ENCODE assay signal across 15 cellular contexts in genomic region chr9:12666813-12667212, GRCh38. TPM values are rescaled to one million over a fixed set of nuclear protein-coding genes. Genes with fewer than 3 reads are reported as not detected.
DNase-seq lines count a peak whose midpoint lies in the region; ATAC-seq and TF ChIP-seq lines count a peak whose summit lies in the region.
"Had no signal": no experiment of that assay in that cellular context is flagged by ENCODE, and none has a peak within 500 bp of the region (broad histone marks: within the 10 kb centered on the region; RNA-seq: fewer than 3 reads in every experiment).

No MANE protein-coding gene starts in this region.

- no peaks in the 10 kb centered on the region for H3K27me3 Mint-ChIP-seq in mesothelial cell of epicardium (ENCODE audit: low read depth)
- H3K27me3 Mint-ChIP-seq: activated CD4-positive, alpha-beta T cell treated with anti-CD3 and anti-CD28 coated beads for 36 hours had no signal

- no peaks in the 10 kb centered on the region for H3K36me3 Mint-ChIP-seq in mesothelial cell of epicardium

- no peaks in the 10 kb centered on the region for H3K79me2 ChIP-seq in HCT116 (ENCODE audit: insufficient read depth, low read length)

- no TSS peak for BruUV-seq in HCT116 (replicated peaks; lab: Mats Ljungman, UMichigan)

- POLR2A ChIA-PET in BJ (lab: Charles Lee) (no interaction called here), HCT116 (lab: Charles Lee) (no interaction called here)

- peak; percentile 35 for TF ChIP-seq CTCF in BJ (IDR thresholded peaks at IDR 0.05; ENCODE audit: insufficient read depth, low read depth, low read length)
- TF ChIP-seq CTCF in HCT116 (IDR thresholded peaks at IDR 0.05 in 2 of 3, conservative IDR thresholded peaks at IDR 0.05 in 1 of 3; ENCODE audit: borderline replicate concordance in 1 of 3, insufficient read depth in 1 of 3, low read depth in 2 of 3, low read length in 2 of 3) = peak in 1 of 3 experiments; percentile 59; a peak in 3 of 6 replicates
- TF ChIP-seq CTCF in mesothelial cell of epicardium (IDR thresholded peaks at IDR 0.05; ENCODE audit: unreplicated experiment) = no peak

- peak; percentile 74 for ATAC-seq in HCT116
- ATAC-seq: activated CD4-positive, alpha-beta T cell treated with anti-CD3 and anti-CD28 coated beads for 36 hours; left colon had no signal

- no peak overlapping the region for H3K27ac ChIP-seq in HCT116 (ENCODE audit: low read depth, low read length)
- H3K27ac ChIP-seq: thoracic aorta had no signal

- H3K9me2 ChIP-seq in HCT116 (ENCODE audit: insufficient read depth) = no peaks in the 10 kb centered on the region

- no peaks in the 10 kb centered on the region for H3K4me1 ChIP-seq in HCT116 (ENCODE audit: control insufficient read depth in 1 of 2, insufficient read depth in 2 of 2, low read length in 2 of 2)

- CTCF ChIA-PET in BJ (lab: Yijun Ruan, JAX) (no interaction called here), HCT116 (lab: Charles Lee) (no interaction called here)

- H3K4me3 ChIP-seq in BJ (ENCODE audit: low read depth, low read length) (no peak overlapping the region), HCT116 (replicated peaks in 1 of 2; ENCODE audit: low read depth in 1 of 2, low read length in 2 of 2) (no peak overlapping the region)
- H3K4me3 ChIP-seq: thoracic aorta had no signal

- no peak overlapping the region for H3K9ac ChIP-seq in HCT116 (ENCODE audit: low read length)

- H3K4me1 Mint-ChIP-seq in mesothelial cell of epicardium = no peaks in the 10 kb centered on the region
- H3K4me1 Mint-ChIP-seq: activated CD4-positive, alpha-beta T cell treated with anti-CD3 and anti-CD28 coated beads for 36 hours; nephron had no signal

- H3K9me3 Mint-ChIP-seq in mesothelial cell of epicardium = peaks cover 25% of the 10 kb centered on the region
- H3K9me3 Mint-ChIP-seq: nephron had no signal

- RAD21 ChIA-PET in HCT116 (lab: Charles Lee; ENCODE audit: low non-redundant PET in 1 of 2, low total read pairs in 2 of 2, uncharacterized antibody in 2 of 2, unreplicated experiment in 2 of 2) = no interaction called here

- H3K27me3 ChIP-seq in BJ (ENCODE audit: control insufficient read depth, insufficient read depth, low read length) = no peaks in the 10 kb centered on the region
- H3K27me3 ChIP-seq in HCT116 (ENCODE audit: insufficient read depth, low read length) = no peaks in the 10 kb centered on the region

- TF ChIP-seq POLR2A in HCT116 (IDR thresholded peaks at IDR 0.05; ENCODE audit: borderline replicate concordance, extremely low read depth, insufficient read depth, insufficient read length) = no peak

- DNase-seq in BJ (ENCODE audit: low read depth) (no peak), HCT116 (ENCODE audit: low read depth, low spot score) (no peak), SK-MEL-5 (ENCODE audit: low read depth, low spot score) (peak; percentile 90), foreskin melanocyte (peak; percentile 73), NCI-H2227 (lab: John Stamatoyannopoulos, UW; ENCODE audit: unreplicated experiment) (no peak), mesothelial cell of epicardium (ENCODE audit: low spot score in 2 of 2, unreplicated experiment in 2 of 2) (no peak), globus pallidus (ENCODE audit: low spot score) (no peak)
- DNase-seq in stimulated activated CD4-positive, alpha-beta T cell treated with anti-CD3 and anti-CD28 coated beads, Interleukin-4, amount 100 ng/mL, for 4 hours = no peak
- DNase-seq: activated CD4-positive, alpha-beta T cell treated with anti-CD3 and anti-CD28 coated beads for 36 hours; GOT3; left colon; NCI-H1417; NK-92 treated with Interleukin-12 subunit alpha and Interleukin-12 subunit beta, amount 100 ng/mL, for 24 hours had no signal

- no peak overlapping the region for H3K27ac Mint-ChIP-seq in mesothelial cell of epicardium
- H3K27ac Mint-ChIP-seq: activated CD4-positive, alpha-beta T cell treated with anti-CD3 and anti-CD28 coated beads for 36 hours; nephron had no signal

- H3K4me2 ChIP-seq in HCT116 (ENCODE audit: low read length) = no peak overlapping the region

- intact Hi-C loops in HCT116 (cut with micrococcal nuclease) = no loop called here

- peak; percentile 34; the same call in 1 of the 2 replicates for TF ChIP-seq RAD21 in HCT116 (IDR thresholded peaks at IDR 0.05; ENCODE audit: low read depth)

- H3K4me3 Mint-ChIP-seq in mesothelial cell of epicardium = no peak overlapping the region
- H3K4me3 Mint-ChIP-seq: activated CD4-positive, alpha-beta T cell treated with anti-CD3 and anti-CD28 coated beads for 36 hours; nephron had no signal

- H3K36me3 ChIP-seq in BJ (ENCODE audit: control insufficient read depth, insufficient read depth, low read length) (no peaks in the 10 kb centered on the region), HCT116 (ENCODE audit: control insufficient read depth in 1 of 2, insufficient read depth in 2 of 2, low read length in 2 of 2) (no peaks in the 10 kb centered on the region)
- H3K36me3 ChIP-seq: thoracic aorta had no signal

- H4K20me1 ChIP-seq in HCT116 (ENCODE audit: insufficient read depth) = no peaks in the 10 kb centered on the region

- H2AFZ ChIP-seq in HCT116 (ENCODE audit: low read depth, low read length, poor library complexity, severe bottlenecking) = no peak overlapping the region

- in situ Hi-C loops in SK-MEL-5 (cut with HindIII; ENCODE audit: low pct_unique_long_range_greater_than_20kb, low sequenced_read_pairs) = no loop called here

- no peaks in the 10 kb centered on the region for H3K9me3 ChIP-seq in HCT116 (ENCODE audit: control insufficient read depth in 1 of 2, insufficient read depth in 1 of 2, low read depth in 1 of 2, low read length in 2 of 2)
- H3K9me3 ChIP-seq: thoracic aorta had no signal

TF ChIP-seq in HCT116, 20 proteins besides CTCF, POLR2A, EP300 and RAD21:
- TF ChIP-seq FOSL1 (IDR thresholded peaks at IDR 0.05; ENCODE audit: low read depth) (no peak), SIN3A (IDR thresholded peaks at IDR 0.05; ENCODE audit: low read depth) (no peak), ELF1 (IDR thresholded peaks at IDR 0.05; ENCODE audit: borderline replicate concordance, low read depth) (no peak), ZFX (IDR thresholded peaks at IDR 0.05) (no peak), SRF (IDR thresholded peaks at IDR 0.05; ENCODE audit: low read depth) (no peak)
- TF ChIP-seq, protein P1, sequence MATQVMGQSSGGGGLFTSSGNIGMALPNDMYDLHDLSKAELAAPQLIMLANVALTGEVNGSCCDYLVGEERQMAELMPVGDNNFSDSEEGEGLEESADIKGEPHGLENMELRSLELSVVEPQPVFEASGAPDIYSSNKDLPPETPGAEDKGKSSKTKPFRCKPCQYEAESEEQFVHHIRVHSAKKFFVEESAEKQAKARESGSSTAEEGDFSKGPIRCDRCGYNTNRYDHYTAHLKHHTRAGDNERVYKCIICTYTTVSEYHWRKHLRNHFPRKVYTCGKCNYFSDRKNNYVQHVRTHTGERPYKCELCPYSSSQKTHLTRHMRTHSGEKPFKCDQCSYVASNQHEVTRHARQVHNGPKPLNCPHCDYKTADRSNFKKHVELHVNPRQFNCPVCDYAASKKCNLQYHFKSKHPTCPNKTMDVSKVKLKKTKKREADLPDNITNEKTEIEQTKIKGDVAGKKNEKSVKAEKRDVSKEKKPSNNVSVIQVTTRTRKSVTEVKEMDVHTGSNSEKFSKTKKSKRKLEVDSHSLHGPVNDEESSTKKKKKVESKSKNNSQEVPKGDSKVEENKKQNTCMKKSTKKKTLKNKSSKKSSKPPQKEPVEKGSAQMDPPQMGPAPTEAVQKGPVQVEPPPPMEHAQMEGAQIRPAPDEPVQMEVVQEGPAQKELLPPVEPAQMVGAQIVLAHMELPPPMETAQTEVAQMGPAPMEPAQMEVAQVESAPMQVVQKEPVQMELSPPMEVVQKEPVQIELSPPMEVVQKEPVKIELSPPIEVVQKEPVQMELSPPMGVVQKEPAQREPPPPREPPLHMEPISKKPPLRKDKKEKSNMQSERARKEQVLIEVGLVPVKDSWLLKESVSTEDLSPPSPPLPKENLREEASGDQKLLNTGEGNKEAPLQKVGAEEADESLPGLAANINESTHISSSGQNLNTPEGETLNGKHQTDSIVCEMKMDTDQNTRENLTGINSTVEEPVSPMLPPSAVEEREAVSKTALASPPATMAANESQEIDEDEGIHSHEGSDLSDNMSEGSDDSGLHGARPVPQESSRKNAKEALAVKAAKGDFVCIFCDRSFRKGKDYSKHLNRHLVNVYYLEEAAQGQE (IDR thresholded peaks at IDR 0.05; ENCODE audit: low read depth) = no peak

RNA-seq across cellular contexts. Expression of gene TYRP1, which starts 26.4 kb away (rescaled TPM):
- 0.10 and 0.13 TPM in 2 replicates for polyA plus RNA-seq in BJ (2011; rRNA removed)
- polyA minus RNA-seq in BJ (2011; rRNA and poly(A)+ RNA removed) = not detected in 2 replicates
- total RNA-seq in HCT116 (2021; ENCODE audit: unreplicated experiment) (not detected), mesothelial cell of epicardium (0.42 to 1.0 TPM (median 0.64 TPM) in 3 replicates)
- polyA plus RNA-seq in HCT116 (2012) = 0.11 TPM in 1 of 2 replicates, not detected in the other
- total RNA-seq in SK-MEL-5 (2014; rRNA removed; shearing (Covaris generic)) = 1,105 and 1,258 TPM in 2 replicates
- 457 and 517 TPM in 2 replicates for polyA plus RNA-seq in SK-MEL-5 (2015; cell fraction: cytosol; rRNA removed)
- polyA plus RNA-seq in SK-MEL-5 (2015; cell fraction: nucleus; rRNA removed) = 286 and 313 TPM in 2 replicates
- total RNA-seq: activated CD4-positive, alpha-beta T cell treated with anti-CD3 and anti-CD28 coated beads for 36 hours had no signal

Comparison
In these comparisons a context has a peak if more than half of its experiments do, and no peak if none do; other contexts are left out.
1. DNase-seq: peak in SK-MEL-5 (single experiment) and foreskin melanocyte (single experiment); none in BJ (single experiment), HCT116 (single experiment), stimulated activated CD4-positive, alpha-beta T cell treated with anti-CD3 and anti-CD28 coated beads, Interleukin-4, amount 100 ng/mL, for 4 hours (0 of 2), NCI-H2227 (single experiment), mesothelial cell of epicardium (0 of 2) and globus pallidus (single experiment).
2. RNA of gene TYRP1, which starts 26.4 kb away (total RNA-seq): 1,105 to 1,258 TPM in SK-MEL-5; 0.42 to 1.0 TPM in mesothelial cell of epicardium and not detected in HCT116 (single experiment); every median in the first group is over 100 times any median in the second.